7 cellular contexts compared by ENCODE assay signal in genomic region chr1:184296466-184297243, GRCh38.
DNase-seq lines count a peak whose midpoint lies in the region; ATAC-seq, FAIRE-seq and TF ChIP-seq lines count a peak whose summit lies in the region.

No MANE protein-coding gene starts in this region.

- peak overlapping the region in 2 of 3 donors; percentile 41 to 58 for H3K27ac ChIP-seq in right lobe of liver
- peak overlapping the region in 3 of 4 donors; percentile 43 to 79 (median 68) for H3K27ac ChIP-seq in upper lobe of left lung

- no peak for FAIRE-seq in bronchial epithelial cell (lab: Jason Lieb, UNC)

- intact Hi-C loops in right lobe of liver (cut with DNase I) = no loop called here

- DNase-seq in M059J (ENCODE audit: low read depth) = peak; percentile 81
- DNase-seq in bronchial epithelial cell (ENCODE audit: low read depth) = peak; percentile 11
- peak; percentile 61 to 82 (median 79) for DNase-seq in right lobe of liver
- DNase-seq in upper lobe of left lung = peak in 1 of 2 donors; percentile 78
- no peak for DNase-seq in SHP77 treated with DMSO at 0.1 percent for 48 hours (lab: John Stamatoyannopoulos, UW)
- no peak for DNase-seq in midbrain (lab: John Stamatoyannopoulos, UW)

- ATAC-seq in right lobe of liver (peak; percentile 78 to 86 (median 84)), upper lobe of left lung (ENCODE audit: low FRiP score in 2 of 2) (peak; percentile 60 to 78), HG03196 (IDR thresholded peaks at IDR 0.05; ENCODE audit: unreplicated experiment) (no peak)

- no peak for TF ChIP-seq EP300 in upper lobe of left lung (IDR thresholded peaks at IDR 0.05)

- TF ChIP-seq POLR2A in right lobe of liver (IDR thresholded peaks at IDR 0.05) (no peak), upper lobe of left lung (IDR thresholded peaks at IDR 0.05) (no peak)

- no peaks in the 10 kb centered on the region for H3K4me1 ChIP-seq in right lobe of liver
- H3K4me1 ChIP-seq in upper lobe of left lung = peaks cover 10 to 33% (median 29%) of the 10 kb centered on the region in 4 donors

- WGBS in right lobe of liver (ENCODE audit: insufficient coverage, low coverage, low lambda C conversion rate, missing lambda C conversion rate) = 38% methylated on average over 10 of the region's 10 CpGs
- 26 to 29% methylated on average over 10 of the region's 10 CpGs for WGBS in upper lobe of left lung, 2 donors

- H3K9me3 ChIP-seq in right lobe of liver = no peaks in the 10 kb centered on the region
- no peaks in the 10 kb centered on the region for H3K9me3 ChIP-seq in upper lobe of left lung

- H3K36me3 ChIP-seq in bronchial epithelial cell (ENCODE audit: control insufficient read depth, insufficient read depth, low read length) = no peaks in the 10 kb centered on the region
- H3K36me3 ChIP-seq in right lobe of liver = no peaks in the 10 kb centered on the region
- H3K36me3 ChIP-seq in upper lobe of left lung = no peaks in the 10 kb centered on the region

- H3K4me3 ChIP-seq in bronchial epithelial cell (ENCODE audit: low read depth, low read length) = no peak overlapping the region
- no peak overlapping the region for H3K4me3 ChIP-seq in right lobe of liver
- H3K4me3 ChIP-seq in upper lobe of left lung = no peak overlapping the region

- H3K27me3 ChIP-seq in bronchial epithelial cell (ENCODE audit: control insufficient read depth, insufficient read depth, low read length) (no peaks in the 10 kb centered on the region), right lobe of liver (no peaks in the 10 kb centered on the region), upper lobe of left lung (no peaks in the 10 kb centered on the region)

- TF ChIP-seq CTCF in bronchial epithelial cell (IDR thresholded peaks at IDR 0.05; ENCODE audit: insufficient read depth, low read length, severe bottlenecking) (no peak), right lobe of liver (IDR thresholded peaks at IDR 0.05) (no peak), upper lobe of left lung (IDR thresholded peaks at IDR 0.05) (no peak)

Comparison
In these comparisons a context has a peak if more than half of its experiments do, and no peak if none do; other contexts are left out.
1. DNase-seq: peak in M059J (single experiment), bronchial epithelial cell (single experiment) and right lobe of liver (3 of 3); none in SHP77 treated with DMSO at 0.1 percent for 48 hours (single experiment) and midbrain (single experiment).